ENCODE assay signal across 30 cellular contexts in the genomic region with DNA sequence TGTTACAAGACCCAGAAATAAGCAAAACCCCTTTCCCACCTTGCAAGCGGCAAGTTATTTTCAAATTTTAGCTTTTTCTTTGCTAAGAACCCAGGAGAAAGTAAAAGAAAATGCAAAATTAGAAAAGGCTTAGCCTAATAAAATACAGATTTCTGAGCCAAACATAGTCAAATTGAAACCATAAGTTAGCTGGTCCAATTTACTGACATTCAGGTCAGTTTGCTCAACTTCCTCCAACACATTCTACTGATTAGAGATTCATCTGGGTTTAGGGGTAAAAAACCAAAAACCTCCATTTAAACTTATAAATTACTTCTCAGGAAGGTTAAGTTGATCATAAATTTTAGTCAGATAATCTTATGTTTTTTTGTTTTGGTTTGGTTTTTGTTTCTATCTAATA.
"Had no signal": no experiment of that assay in that cellular context is flagged by ENCODE, and none has a peak within 500 bp of the region (broad histone marks: within the 10 kb centered on the region; RNA-seq: fewer than 3 reads in every experiment).

No MANE protein-coding gene starts in this region.

- H3K27ac ChIP-seq: RWPE1, VCaP had no signal

- ATAC-seq: activated naive CD4-positive, alpha-beta T cell treated with anti-CD3 and anti-CD28 coated beads, Interleukin-2, amount 50 U/mL, for 72 hours; activated T-cell treated with anti-CD3 and anti-CD28 coated beads, Interleukin-2, amount 50 U/mL, for 4 hours; PC-3; Right ventricle myocardium inferior; SK-N-SH treated with all-trans-retinoic acid at 6 μM for 48 hours; T-cell; T-helper 17 cell had no signal

- DNase-seq: activated B cell treated with CpG ODN at 0.5 μM for 24 hours; activated CD4-positive, alpha-beta memory T cell treated with anti-CD3 and anti-CD28 coated beads for 36 hours; activated CD4-positive, alpha-beta T cell treated with anti-CD3 and anti-CD28 coated beads for 4 hours; activated CD4-positive, alpha-beta T cell treated with anti-CD3 and anti-CD28 coated beads, Interleukin-2, amount 50 U/mL, for 1 hour; activated CD4-positive, CD25-positive, alpha-beta regulatory T cell treated with anti-CD3 and anti-CD28 coated beads, Interleukin-2, amount 50 U/mL, for 72 hours; activated CD8-positive, alpha-beta memory T cell treated with anti-CD3 and anti-CD28 coated beads, Interleukin-2, amount 50 U/mL, for 4 hours; activated gamma-delta T cell treated with Interleukin-2 at 50 U/mL for 16 hours; activated naive CD4-positive, alpha-beta T cell treated with anti-CD3 and anti-CD28 coated beads for 36 hours; activated T-cell treated with anti-CD3 and anti-CD28 coated beads for 4 hours; activated T-cell treated with anti-CD3 and anti-CD28 coated beads, Interleukin-2, amount 50 U/mL, for 4 hours; anterior cingulate cortex; caudate nucleus; cerebellar nuclear complex; MM.1S; MV-4-11; NCI-H1092; NCI-H1436 treated with DMSO at 0.1 percent for 48 hours; NCI-H1694 treated with DMSO at 0.1 percent for 48 hours; NCI-H2029; NCI-H345; NCI-H524 treated with DMSO at 0.1 percent for 48 hours; PC-3; SIG-M5; T-cell; T-helper 17 cell had no signal
